ENCODE assay signal across 8 cellular contexts in genomic region chr3:169295126-169295525, GRCh38.
DNase-seq lines count a peak whose midpoint lies in the region; ATAC-seq and TF ChIP-seq lines count a peak whose summit lies in the region.

No MANE protein-coding gene starts in this region.

- no peaks in the 10 kb centered on the region for H3K9me3 ChIP-seq in mammary epithelial cell (replicated peaks; ENCODE audit: insufficient read depth, low read length)

- no peaks in the 10 kb centered on the region; the same call in 1 of the 2 replicates for H3K27me3 ChIP-seq in GM06990 (replicated peaks; ENCODE audit: control insufficient read depth, insufficient read depth, low read length)
- H3K27me3 ChIP-seq in mammary epithelial cell (ENCODE audit: insufficient read depth, low read length): no peaks in the 10 kb centered on the region

- 28% methylated on average over 2 of the region's 2 CpGs for WGBS in mammary epithelial cell (ENCODE audit: low coverage, missing lambda C conversion rate)

- H2AFZ ChIP-seq in mammary epithelial cell (ENCODE audit: low read depth, low read length): no peak overlapping the region

- H3K36me3 ChIP-seq in GM06990 (ENCODE audit: control insufficient read depth, insufficient read depth, low read length) (no peaks in the 10 kb centered on the region), mammary epithelial cell (ENCODE audit: insufficient read depth, low read length) (no peaks in the 10 kb centered on the region)

- H3K4me3 ChIP-seq in GM06990 (replicated peaks; ENCODE audit: low read depth, low read length): no peak overlapping the region
- no peak overlapping the region for H3K4me3 ChIP-seq in mammary epithelial cell (replicated peaks in 1 of 3; ENCODE audit: insufficient read depth in 1 of 3, low read depth in 2 of 3, low read length in 3 of 3)

- no peaks in the 10 kb centered on the region for H3K79me2 ChIP-seq in mammary epithelial cell (ENCODE audit: insufficient read depth, low read length)

- no TSS peak for BruUV-seq in mammary epithelial cell (replicated peaks; lab: Mats Ljungman, UMichigan)

- no peak overlapping the region for H3K27ac ChIP-seq in mammary epithelial cell (ENCODE audit: insufficient read depth, low read depth, low read length)

- no peak overlapping the region for H3K4me2 ChIP-seq in mammary epithelial cell (ENCODE audit: insufficient read depth, low read depth, low read length)

- no peak for DNase-seq in GM06990 (ENCODE audit: extremely low read depth, insufficient read length)
- no peak for DNase-seq in mammary epithelial cell
- DNase-seq in myocyte (ENCODE audit: low read depth): peak; percentile 31
- no peak for DNase-seq in posterior vena cava (ENCODE audit: low spot score)
- DNase-seq in NCI-H187 treated with DMSO at 0.1 percent for 48 hours (lab: John Stamatoyannopoulos, UW): no peak

- no peaks in the 10 kb centered on the region for H4K20me1 ChIP-seq in mammary epithelial cell (ENCODE audit: insufficient read depth, low read length)

- H3K4me1 ChIP-seq in mammary epithelial cell (ENCODE audit: insufficient read depth, low read length): no peaks in the 10 kb centered on the region

- no peak for ATAC-seq in HG02763 (IDR thresholded peaks at IDR 0.05; ENCODE audit: unreplicated experiment)
- no peak for ATAC-seq in GM21367 (IDR thresholded peaks at IDR 0.05; ENCODE audit: unreplicated experiment)

- CTCF ChIA-PET in mammary epithelial cell (lab: Charles Lee; ENCODE audit: low non-redundant PET): no interaction called here

- intact Hi-C loops in mammary epithelial cell (cut with micrococcal nuclease) (loop anchor here (1.0 to 2.0 kb wide), 3 partner anchors 146 to 368 kb away; partner anchors contain the start of gene MECOM), posterior vena cava (cut with DNase I) (no loop called here)

- in situ Hi-C loops in mammary epithelial cell (cut with MboI; ENCODE audit: low sequenced_read_pairs in 2 of 2): no loop called here

- dilution Hi-C loops in mammary epithelial cell (cut with HindIII; ENCODE audit: low sequenced_read_pairs): no loop called here

- no peak overlapping the region for H3K9ac ChIP-seq in mammary epithelial cell (ENCODE audit: insufficient read depth, low read length)

- TF ChIP-seq CTCF in GM06990 (IDR thresholded peaks at IDR 0.05; ENCODE audit: insufficient read depth, low read length, poor library complexity, severe bottlenecking): peak; percentile 35
- TF ChIP-seq CTCF in LNCAP (IDR thresholded peaks at IDR 0.05): peak; percentile 46
- peak; percentile 21 to 43 for TF ChIP-seq CTCF in mammary epithelial cell (conservative IDR thresholded peaks at IDR 0.05 in 1 of 2, IDR thresholded peaks at IDR 0.05 in 1 of 2; ENCODE audit: extremely low read depth in 1 of 2, insufficient read depth in 1 of 2, low read depth in 1 of 2, low read length in 2 of 2)
